In the genomic region with DNA sequence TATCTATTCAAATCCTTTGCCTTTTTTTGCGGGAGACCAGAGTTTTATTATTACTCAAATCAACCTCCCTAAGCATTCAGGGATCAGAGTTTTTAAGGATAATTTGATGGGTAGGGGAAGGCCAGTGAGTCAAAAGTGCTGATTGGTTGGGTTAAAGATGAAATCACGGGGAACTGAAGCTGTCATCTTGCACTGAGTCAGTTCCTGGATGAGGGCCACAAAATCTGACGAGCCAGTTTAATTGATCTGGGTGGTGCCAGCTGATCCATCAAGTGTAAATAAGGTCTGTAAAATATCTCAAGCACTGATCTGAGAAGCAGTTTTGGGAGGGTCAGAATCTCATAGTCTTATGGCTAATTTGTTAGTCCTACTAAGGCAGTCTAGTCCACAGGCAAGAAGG, we compare ENCODE assay signal across 19 cellular contexts.
"Had no signal": no experiment of that assay in that cellular context is flagged by ENCODE, and none has a peak within 500 bp of the region (broad histone marks: within the 10 kb centered on the region; RNA-seq: fewer than 3 reads in every experiment).

No MANE protein-coding gene starts in this region.

- H3K4me1 ChIP-seq: body of pancreas, esophagus squamous epithelium, gastrocnemius medialis, neural progenitor cell, pancreas had no signal

- DNase-seq: activated CD4-positive, alpha-beta T cell treated with anti-CD3 and anti-CD28 coated beads, Interleukin-2, amount 10 ng/mL, durations not matched to agents 24 days and 14 days; activated CD8-positive, alpha-beta memory T cell treated with anti-CD3 and anti-CD28 coated beads, Interleukin-2, amount 50 U/mL, for 4 hours; activated CD8-positive, alpha-beta T cell treated with anti-CD3 and anti-CD28 coated beads, Interleukin-2, amount 10 ng/mL, durations not matched to agents 7 days and 5 days; activated gamma-delta T cell; activated T-cell treated with anti-CD3 and anti-CD28 coated beads, Interleukin-2, amount 50 U/mL, for 48 hours; amniotic stem cell; body of pancreas; cortex of kidney; effector CD4-positive, alpha-beta T cell; esophagus squamous epithelium; gastrocnemius medialis; midbrain; naive B cell; pancreas; stimulated activated CD4-positive, alpha-beta T cell treated with anti-CD3 and anti-CD28 coated beads, Interleukin-12 subunit alpha, Interleukin-12 subunit beta, amount 100 ng/mL, for 4 hours; stimulated activated CD4-positive, alpha-beta T cell treated with anti-CD3 and anti-CD28 coated beads, Interleukin-2, amount 100 ng/mL, for 24 hours; T-helper 2 cell had no signal

- H3K27ac ChIP-seq: body of pancreas, esophagus squamous epithelium, gastrocnemius medialis, neural progenitor cell, pancreas had no signal

- H3K27me3 ChIP-seq: body of pancreas, gastrocnemius medialis, neural progenitor cell, pancreas had no signal

- H3K4me3 ChIP-seq: body of pancreas, esophagus squamous epithelium, gastrocnemius medialis, lung, neural progenitor cell, pancreas had no signal

- H3K9me3 ChIP-seq: body of pancreas, esophagus squamous epithelium, gastrocnemius medialis, pancreas had no signal

- H3K36me3 ChIP-seq: esophagus squamous epithelium, gastrocnemius medialis, neural progenitor cell, pancreas had no signal
